1 cellular context compared by ENCODE assay signal in genomic region chr19:6663236-6664187, GRCh38.
TF ChIP-seq lines count a peak whose summit lies in the region.

No MANE protein-coding gene starts in this region.

TF ChIP-seq in GM12878, 131 proteins besides CTCF, POLR2A, EP300 and RAD21 (continued from another document):
- TF ChIP-seq MLLT1 (IDR thresholded peaks at IDR 0.05) = peak; percentile 72; the same call in 1 of the 2 replicates
- TF ChIP-seq BCL3 (IDR thresholded peaks at IDR 0.05; ENCODE audit: borderline replicate concordance, insufficient read depth, low read depth, low read length, poor library complexity, severe bottlenecking) = peak; percentile 96
- TF ChIP-seq PML (IDR thresholded peaks at IDR 0.05; ENCODE audit: low read length) = 0 out of 2 replicates have a peak, but pooled peaks have one; percentile 52
- TF ChIP-seq RELA (IDR thresholded peaks at IDR 0.05; ENCODE audit: borderline replicate concordance, partially characterized antibody) = no peak
- TF ChIP-seq RUNX3 (IDR thresholded peaks at IDR 0.05; ENCODE audit: low read length) = peak; percentile 6; the same call in 1 of the 2 replicates
- TF ChIP-seq NFXL1 (IDR thresholded peaks at IDR 0.05; ENCODE audit: borderline replicate concordance) = no peak
